Comparison of ENCODE assay signal across 8 cellular contexts in genomic region chr17:42329025-42329976, GRCh38. TPM values are rescaled to one million over a fixed set of nuclear protein-coding genes. Genes with fewer than 3 reads are reported as not detected.
DNase-seq lines count a peak whose midpoint lies in the region; ATAC-seq, FAIRE-seq and TF ChIP-seq lines count a peak whose summit lies in the region.

No MANE protein-coding gene starts in this region.

- no peaks in the 10 kb centered on the region for H3K4me1 Mint-ChIP-seq in progenitor cell of endocrine pancreas (ENCODE audit: low read depth)

- H3K36me3 Mint-ChIP-seq in progenitor cell of endocrine pancreas (ENCODE audit: insufficient read depth), result peaks cover 28% of the 10 kb centered on the region

- DNase-seq in Right ventricle myocardium superior, result no peak
- no peak for DNase-seq in right atrium auricular region (ENCODE audit: low spot score)
- DNase-seq in cardiac fibroblast (ENCODE audit: low read depth in 2 of 2), result peak; percentile 61 to 90
- no peak for DNase-seq in left lobe of liver (ENCODE audit: low spot score)
- peak; percentile 72 for DNase-seq in urothelium cell line (ENCODE audit: low spot score)
- no peak for DNase-seq in UCSD-AML1 (lab: John Stamatoyannopoulos, UW; ENCODE audit: unreplicated experiment)
- DNase-seq in progenitor cell of endocrine pancreas (ENCODE audit: low spot score, unreplicated experiment), result no peak

- no peak overlapping the region for H3K4me3 Mint-ChIP-seq in progenitor cell of endocrine pancreas (ENCODE audit: low read depth)

- intact Hi-C loops in Right ventricle myocardium superior (cut with DNase I), result no loop called here

- FAIRE-seq in urothelium cell line (lab: Jason Lieb, UNC), result peak; percentile 35

- H3K4me3 ChIP-seq in right atrium auricular region (no peak overlapping the region), cardiac fibroblast (replicated peaks in 1 of 2; ENCODE audit: low read depth in 2 of 2, low read length in 2 of 2) (no peak overlapping the region)

- no peak overlapping the region for H3K27ac Mint-ChIP-seq in progenitor cell of endocrine pancreas

- peaks cover 98% of the 10 kb centered on the region for H3K36me3 ChIP-seq in right atrium auricular region

- H3K9me3 Mint-ChIP-seq in progenitor cell of endocrine pancreas (ENCODE audit: low read depth), result no peaks in the 10 kb centered on the region

- ATAC-seq in Right ventricle myocardium superior (ENCODE audit: poor library complexity) (peak; percentile 38), left lobe of liver (peak; percentile 12), HG02571 (IDR thresholded peaks at IDR 0.05; ENCODE audit: unreplicated experiment) (no peak)

- H3K27me3 Mint-ChIP-seq in progenitor cell of endocrine pancreas, result no peaks in the 10 kb centered on the region

- H3K27me3 ChIP-seq in right atrium auricular region, result no peaks in the 10 kb centered on the region

- H3K27ac ChIP-seq in right atrium auricular region, result peak overlapping the region in 1 of 2 donors; percentile 29

- TF ChIP-seq CTCF in right atrium auricular region (IDR thresholded peaks at IDR 0.05), result no peak
- TF ChIP-seq CTCF in cardiac fibroblast (IDR thresholded peaks at IDR 0.05; ENCODE audit: low read depth, low read length), result no peak
- no peak for TF ChIP-seq CTCF in progenitor cell of endocrine pancreas (IDR thresholded peaks at IDR 0.05; ENCODE audit: unreplicated experiment)

- no peaks in the 10 kb centered on the region for H3K9me3 ChIP-seq in right atrium auricular region

- H3K4me1 ChIP-seq in right atrium auricular region, result peaks cover 0 to 12% of the 10 kb centered on the region in 2 donors

RNA-seq across cellular contexts. Expression of gene STAT5A, which starts 41.0 kb away (rescaled TPM):
- total RNA-seq in Right ventricle myocardium superior (14.9 TPM), right atrium auricular region (10 to 100 TPM; 16.9 to 51.2 TPM), left lobe of liver (10.2 TPM), progenitor cell of endocrine pancreas (0.74 and 1.4 TPM in 2 replicates)

RNA-seq across cellular contexts. Expression of gene STAT5B, which starts 53.1 kb away (rescaled TPM):
- 30.0 TPM for total RNA-seq in Right ventricle myocardium superior
- 10 to 100 TPM; 31.4 to 49.1 TPM for total RNA-seq in right atrium auricular region
- total RNA-seq in left lobe of liver, result 26.3 TPM
- total RNA-seq in progenitor cell of endocrine pancreas, result 43.3 and 46.8 TPM in 2 replicates

RNA-seq across cellular contexts. Expression of gene STAT3, which starts 58.9 kb away (rescaled TPM):
- total RNA-seq in Right ventricle myocardium superior (127 TPM), right atrium auricular region (100 to 1,000 TPM; 105 to 150 TPM), left lobe of liver (112 TPM), progenitor cell of endocrine pancreas (41.2 and 42.2 TPM in 2 replicates)

Comparison
In these comparisons a context has a peak if more than half of its experiments do, and no peak if none do; other contexts are left out.
1. DNase-seq: peak in cardiac fibroblast (2 of 2) and urothelium cell line (single experiment); none in Right ventricle myocardium superior (single experiment), right atrium auricular region (single experiment), left lobe of liver (single experiment), UCSD-AML1 (single experiment) and progenitor cell of endocrine pancreas (single experiment).